Comparison of ENCODE assay signal across 1 cellular context in genomic region chr19:1063909-1064660, GRCh38.
TF ChIP-seq lines count a peak whose summit lies in the region.

No MANE protein-coding gene starts in this region.

TF ChIP-seq in A549, 52 proteins besides CTCF, POLR2A, EP300 and RAD21 (continued from another document):
- TF ChIP-seq HMGXB4 (CRISPR knock-in tag; IDR thresholded peaks at IDR 0.05; ENCODE audit: borderline replicate concordance) (no peak), POLR2AphosphoS2 (conservative IDR thresholded peaks at IDR 0.05; ENCODE audit: low read length) (no peak), BCL3 (IDR thresholded peaks at IDR 0.05) (no peak), JUN (IDR thresholded peaks at IDR 0.05) (no peak), EHMT2 (IDR thresholded peaks at IDR 0.05; ENCODE audit: low read depth) (no peak), EHF (CRISPR knock-in tag; IDR thresholded peaks at IDR 0.05) (no peak), SREBF2 (IDR thresholded peaks at IDR 0.05) (no peak)
